1 cellular context compared by ENCODE assay signal in the genomic region with DNA sequence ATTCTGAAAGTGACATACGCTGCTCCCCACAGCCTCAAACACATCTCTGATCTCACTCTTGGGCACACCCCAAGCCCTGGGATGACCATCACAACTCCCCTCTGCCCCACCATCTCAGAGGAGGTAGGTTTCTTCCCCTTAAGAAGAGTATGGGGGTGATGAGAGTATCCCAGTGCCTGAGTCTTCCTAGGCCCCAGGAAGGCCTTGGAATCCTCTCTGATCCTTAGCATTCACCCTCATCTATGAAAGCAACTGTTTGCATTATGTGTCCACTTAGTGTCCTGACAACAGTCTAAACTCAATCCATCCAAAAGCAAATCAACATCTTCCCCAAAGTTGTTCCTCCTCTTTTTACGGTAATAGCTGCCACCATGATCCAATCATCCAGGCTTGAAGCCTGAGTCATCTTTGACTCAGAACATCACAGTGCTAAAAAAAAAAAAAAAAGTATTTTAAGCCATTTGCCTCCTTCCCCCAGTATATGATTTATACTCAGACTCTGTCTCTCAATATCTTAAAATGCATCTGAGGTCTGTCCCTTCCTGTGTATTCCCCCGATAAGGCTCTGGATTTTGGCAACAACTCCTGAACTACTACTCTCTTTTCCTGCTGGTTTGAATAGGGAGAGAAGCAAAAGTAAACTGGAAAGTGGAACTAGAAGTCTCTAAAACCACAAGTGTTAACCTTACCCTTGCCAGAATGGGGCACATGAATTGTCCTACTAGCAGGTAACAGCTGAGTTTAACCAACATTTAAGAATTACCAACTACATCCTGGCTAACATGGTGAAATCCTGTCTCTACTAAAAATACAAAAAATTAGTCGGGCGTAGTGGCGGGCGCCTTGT.
TF ChIP-seq lines count a peak whose summit lies in the region.

No MANE protein-coding gene starts in this region.

TF ChIP-seq in GM12878, 131 proteins besides CTCF, POLR2A, EP300 and RAD21 (continued from another document):
- TF ChIP-seq, protein P1, sequence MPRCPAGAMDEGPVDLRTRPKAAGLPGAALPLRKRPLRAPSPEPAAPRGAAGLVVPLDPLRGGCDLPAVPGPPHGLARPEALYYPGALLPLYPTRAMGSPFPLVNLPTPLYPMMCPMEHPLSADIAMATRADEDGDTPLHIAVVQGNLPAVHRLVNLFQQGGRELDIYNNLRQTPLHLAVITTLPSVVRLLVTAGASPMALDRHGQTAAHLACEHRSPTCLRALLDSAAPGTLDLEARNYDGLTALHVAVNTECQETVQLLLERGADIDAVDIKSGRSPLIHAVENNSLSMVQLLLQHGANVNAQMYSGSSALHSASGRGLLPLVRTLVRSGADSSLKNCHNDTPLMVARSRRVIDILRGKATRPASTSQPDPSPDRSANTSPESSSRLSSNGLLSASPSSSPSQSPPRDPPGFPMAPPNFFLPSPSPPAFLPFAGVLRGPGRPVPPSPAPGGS (IDR thresholded peaks at IDR 0.05; ENCODE audit: borderline replicate concordance, insufficient read depth, low read depth, low read length, poor library complexity, severe bottlenecking): no peak
- TF ChIP-seq, protein P2, sequence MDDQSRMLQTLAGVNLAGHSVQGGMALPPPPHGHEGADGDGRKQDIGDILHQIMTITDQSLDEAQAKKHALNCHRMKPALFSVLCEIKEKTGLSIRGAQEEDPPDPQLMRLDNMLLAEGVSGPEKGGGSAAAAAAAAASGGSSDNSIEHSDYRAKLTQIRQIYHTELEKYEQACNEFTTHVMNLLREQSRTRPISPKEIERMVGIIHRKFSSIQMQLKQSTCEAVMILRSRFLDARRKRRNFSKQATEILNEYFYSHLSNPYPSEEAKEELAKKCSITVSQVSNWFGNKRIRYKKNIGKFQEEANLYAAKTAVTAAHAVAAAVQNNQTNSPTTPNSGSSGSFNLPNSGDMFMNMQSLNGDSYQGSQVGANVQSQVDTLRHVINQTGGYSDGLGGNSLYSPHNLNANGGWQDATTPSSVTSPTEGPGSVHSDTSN (IDR thresholded peaks at IDR 0.05; ENCODE audit: insufficient replicate concordance, low read depth, low read length): no peak
- TF ChIP-seq SREBF1 (IDR thresholded peaks at IDR 0.05; ENCODE audit: low read length) (no peak), ZNF24 (IDR thresholded peaks at IDR 0.05) (no peak), SP1 (IDR thresholded peaks at IDR 0.05; ENCODE audit: low read depth, low read length) (no peak), ZNF217 (IDR thresholded peaks at IDR 0.05) (no peak), WRNIP1 (IDR thresholded peaks at IDR 0.05; ENCODE audit: borderline replicate concordance, low read depth, low read length) (no peak), IKZF1 (conservative IDR thresholded peaks at IDR 0.05) (peak; percentile 81), RFX5 (IDR thresholded peaks at IDR 0.05; ENCODE audit: low read depth, low read length) (no peak), KDM1A (IDR thresholded peaks at IDR 0.05; ENCODE audit: borderline replicate concordance) (no peak), NR2C1 (IDR thresholded peaks at IDR 0.05) (no peak), ZSCAN29 (IDR thresholded peaks at IDR 0.05) (no peak), MEF2B (IDR thresholded peaks at IDR 0.05; ENCODE audit: partially characterized antibody, poor library complexity, severe bottlenecking) (no peak), SREBF2 (IDR thresholded peaks at IDR 0.05; ENCODE audit: low read length) (no peak)
- TF ChIP-seq, protein P3, sequence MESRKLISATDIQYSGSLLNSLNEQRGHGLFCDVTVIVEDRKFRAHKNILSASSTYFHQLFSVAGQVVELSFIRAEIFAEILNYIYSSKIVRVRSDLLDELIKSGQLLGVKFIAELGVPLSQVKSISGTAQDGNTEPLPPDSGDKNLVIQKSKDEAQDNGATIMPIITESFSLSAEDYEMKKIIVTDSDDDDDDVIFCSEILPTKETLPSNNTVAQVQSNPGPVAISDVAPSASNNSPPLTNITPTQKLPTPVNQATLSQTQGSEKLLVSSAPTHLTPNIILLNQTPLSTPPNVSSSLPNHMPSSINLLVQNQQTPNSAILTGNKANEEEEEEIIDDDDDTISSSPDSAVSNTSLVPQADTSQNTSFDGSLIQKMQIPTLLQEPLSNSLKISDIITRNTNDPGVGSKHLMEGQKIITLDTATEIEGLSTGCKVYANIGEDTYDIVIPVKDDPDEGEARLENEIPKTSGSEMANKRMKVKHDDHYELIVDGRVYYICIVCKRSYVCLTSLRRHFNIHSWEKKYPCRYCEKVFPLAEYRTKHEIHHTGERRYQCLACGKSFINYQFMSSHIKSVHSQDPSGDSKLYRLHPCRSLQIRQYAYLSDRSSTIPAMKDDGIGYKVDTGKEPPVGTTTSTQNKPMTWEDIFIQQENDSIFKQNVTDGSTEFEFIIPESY (IDR thresholded peaks at IDR 0.05): no peak
- TF ChIP-seq, protein P4, sequence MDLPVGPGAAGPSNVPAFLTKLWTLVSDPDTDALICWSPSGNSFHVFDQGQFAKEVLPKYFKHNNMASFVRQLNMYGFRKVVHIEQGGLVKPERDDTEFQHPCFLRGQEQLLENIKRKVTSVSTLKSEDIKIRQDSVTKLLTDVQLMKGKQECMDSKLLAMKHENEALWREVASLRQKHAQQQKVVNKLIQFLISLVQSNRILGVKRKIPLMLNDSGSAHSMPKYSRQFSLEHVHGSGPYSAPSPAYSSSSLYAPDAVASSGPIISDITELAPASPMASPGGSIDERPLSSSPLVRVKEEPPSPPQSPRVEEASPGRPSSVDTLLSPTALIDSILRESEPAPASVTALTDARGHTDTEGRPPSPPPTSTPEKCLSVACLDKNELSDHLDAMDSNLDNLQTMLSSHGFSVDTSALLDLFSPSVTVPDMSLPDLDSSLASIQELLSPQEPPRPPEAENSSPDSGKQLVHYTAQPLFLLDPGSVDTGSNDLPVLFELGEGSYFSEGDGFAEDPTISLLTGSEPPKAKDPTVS (IDR thresholded peaks at IDR 0.05; ENCODE audit: low read depth, low read length): no peak
- TF ChIP-seq, protein P5, sequence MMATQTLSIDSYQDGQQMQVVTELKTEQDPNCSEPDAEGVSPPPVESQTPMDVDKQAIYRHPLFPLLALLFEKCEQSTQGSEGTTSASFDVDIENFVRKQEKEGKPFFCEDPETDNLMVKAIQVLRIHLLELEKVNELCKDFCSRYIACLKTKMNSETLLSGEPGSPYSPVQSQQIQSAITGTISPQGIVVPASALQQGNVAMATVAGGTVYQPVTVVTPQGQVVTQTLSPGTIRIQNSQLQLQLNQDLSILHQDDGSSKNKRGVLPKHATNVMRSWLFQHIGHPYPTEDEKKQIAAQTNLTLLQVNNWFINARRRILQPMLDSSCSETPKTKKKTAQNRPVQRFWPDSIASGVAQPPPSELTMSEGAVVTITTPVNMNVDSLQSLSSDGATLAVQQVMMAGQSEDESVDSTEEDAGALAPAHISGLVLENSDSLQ (IDR thresholded peaks at IDR 0.05): peak; percentile 55; the same call in 1 of the 2 replicates
- TF ChIP-seq, protein P6, sequence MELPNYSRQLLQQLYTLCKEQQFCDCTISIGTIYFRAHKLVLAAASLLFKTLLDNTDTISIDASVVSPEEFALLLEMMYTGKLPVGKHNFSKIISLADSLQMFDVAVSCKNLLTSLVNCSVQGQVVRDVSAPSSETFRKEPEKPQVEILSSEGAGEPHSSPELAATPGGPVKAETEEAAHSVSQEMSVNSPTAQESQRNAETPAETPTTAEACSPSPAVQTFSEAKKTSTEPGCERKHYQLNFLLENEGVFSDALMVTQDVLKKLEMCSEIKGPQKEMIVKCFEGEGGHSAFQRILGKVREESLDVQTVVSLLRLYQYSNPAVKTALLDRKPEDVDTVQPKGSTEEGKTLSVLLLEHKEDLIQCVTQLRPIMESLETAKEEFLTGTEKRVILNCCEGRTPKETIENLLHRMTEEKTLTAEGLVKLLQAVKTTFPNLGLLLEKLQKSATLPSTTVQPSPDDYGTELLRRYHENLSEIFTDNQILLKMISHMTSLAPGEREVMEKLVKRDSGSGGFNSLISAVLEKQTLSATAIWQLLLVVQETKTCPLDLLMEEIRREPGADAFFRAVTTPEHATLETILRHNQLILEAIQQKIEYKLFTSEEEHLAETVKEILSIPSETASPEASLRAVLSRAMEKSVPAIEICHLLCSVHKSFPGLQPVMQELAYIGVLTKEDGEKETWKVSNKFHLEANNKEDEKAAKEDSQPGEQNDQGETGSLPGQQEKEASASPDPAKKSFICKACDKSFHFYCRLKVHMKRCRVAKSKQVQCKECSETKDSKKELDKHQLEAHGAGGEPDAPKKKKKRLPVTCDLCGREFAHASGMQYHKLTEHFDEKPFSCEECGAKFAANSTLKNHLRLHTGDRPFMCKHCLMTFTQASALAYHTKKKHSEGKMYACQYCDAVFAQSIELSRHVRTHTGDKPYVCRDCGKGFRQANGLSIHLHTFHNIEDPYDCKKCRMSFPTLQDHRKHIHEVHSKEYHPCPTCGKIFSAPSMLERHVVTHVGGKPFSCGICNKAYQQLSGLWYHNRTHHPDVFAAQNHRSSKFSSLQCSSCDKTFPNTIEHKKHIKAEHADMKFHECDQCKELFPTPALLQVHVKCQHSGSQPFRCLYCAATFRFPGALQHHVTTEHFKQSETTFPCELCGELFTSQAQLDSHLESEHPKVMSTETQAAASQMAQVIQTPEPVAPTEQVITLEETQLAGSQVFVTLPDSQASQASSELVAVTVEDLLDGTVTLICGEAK (IDR thresholded peaks at IDR 0.05; ENCODE audit: borderline replicate concordance): no peak
- TF ChIP-seq, protein P7, sequence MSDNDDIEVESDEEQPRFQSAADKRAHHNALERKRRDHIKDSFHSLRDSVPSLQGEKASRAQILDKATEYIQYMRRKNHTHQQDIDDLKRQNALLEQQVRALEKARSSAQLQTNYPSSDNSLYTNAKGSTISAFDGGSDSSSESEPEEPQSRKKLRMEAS (IDR thresholded peaks at IDR 0.05; ENCODE audit: low read depth, low read length): no peak
- TF ChIP-seq, protein P8, sequence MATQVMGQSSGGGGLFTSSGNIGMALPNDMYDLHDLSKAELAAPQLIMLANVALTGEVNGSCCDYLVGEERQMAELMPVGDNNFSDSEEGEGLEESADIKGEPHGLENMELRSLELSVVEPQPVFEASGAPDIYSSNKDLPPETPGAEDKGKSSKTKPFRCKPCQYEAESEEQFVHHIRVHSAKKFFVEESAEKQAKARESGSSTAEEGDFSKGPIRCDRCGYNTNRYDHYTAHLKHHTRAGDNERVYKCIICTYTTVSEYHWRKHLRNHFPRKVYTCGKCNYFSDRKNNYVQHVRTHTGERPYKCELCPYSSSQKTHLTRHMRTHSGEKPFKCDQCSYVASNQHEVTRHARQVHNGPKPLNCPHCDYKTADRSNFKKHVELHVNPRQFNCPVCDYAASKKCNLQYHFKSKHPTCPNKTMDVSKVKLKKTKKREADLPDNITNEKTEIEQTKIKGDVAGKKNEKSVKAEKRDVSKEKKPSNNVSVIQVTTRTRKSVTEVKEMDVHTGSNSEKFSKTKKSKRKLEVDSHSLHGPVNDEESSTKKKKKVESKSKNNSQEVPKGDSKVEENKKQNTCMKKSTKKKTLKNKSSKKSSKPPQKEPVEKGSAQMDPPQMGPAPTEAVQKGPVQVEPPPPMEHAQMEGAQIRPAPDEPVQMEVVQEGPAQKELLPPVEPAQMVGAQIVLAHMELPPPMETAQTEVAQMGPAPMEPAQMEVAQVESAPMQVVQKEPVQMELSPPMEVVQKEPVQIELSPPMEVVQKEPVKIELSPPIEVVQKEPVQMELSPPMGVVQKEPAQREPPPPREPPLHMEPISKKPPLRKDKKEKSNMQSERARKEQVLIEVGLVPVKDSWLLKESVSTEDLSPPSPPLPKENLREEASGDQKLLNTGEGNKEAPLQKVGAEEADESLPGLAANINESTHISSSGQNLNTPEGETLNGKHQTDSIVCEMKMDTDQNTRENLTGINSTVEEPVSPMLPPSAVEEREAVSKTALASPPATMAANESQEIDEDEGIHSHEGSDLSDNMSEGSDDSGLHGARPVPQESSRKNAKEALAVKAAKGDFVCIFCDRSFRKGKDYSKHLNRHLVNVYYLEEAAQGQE (IDR thresholded peaks at IDR 0.05; ENCODE audit: low read depth, low read length): no peak
- TF ChIP-seq, protein P9, sequence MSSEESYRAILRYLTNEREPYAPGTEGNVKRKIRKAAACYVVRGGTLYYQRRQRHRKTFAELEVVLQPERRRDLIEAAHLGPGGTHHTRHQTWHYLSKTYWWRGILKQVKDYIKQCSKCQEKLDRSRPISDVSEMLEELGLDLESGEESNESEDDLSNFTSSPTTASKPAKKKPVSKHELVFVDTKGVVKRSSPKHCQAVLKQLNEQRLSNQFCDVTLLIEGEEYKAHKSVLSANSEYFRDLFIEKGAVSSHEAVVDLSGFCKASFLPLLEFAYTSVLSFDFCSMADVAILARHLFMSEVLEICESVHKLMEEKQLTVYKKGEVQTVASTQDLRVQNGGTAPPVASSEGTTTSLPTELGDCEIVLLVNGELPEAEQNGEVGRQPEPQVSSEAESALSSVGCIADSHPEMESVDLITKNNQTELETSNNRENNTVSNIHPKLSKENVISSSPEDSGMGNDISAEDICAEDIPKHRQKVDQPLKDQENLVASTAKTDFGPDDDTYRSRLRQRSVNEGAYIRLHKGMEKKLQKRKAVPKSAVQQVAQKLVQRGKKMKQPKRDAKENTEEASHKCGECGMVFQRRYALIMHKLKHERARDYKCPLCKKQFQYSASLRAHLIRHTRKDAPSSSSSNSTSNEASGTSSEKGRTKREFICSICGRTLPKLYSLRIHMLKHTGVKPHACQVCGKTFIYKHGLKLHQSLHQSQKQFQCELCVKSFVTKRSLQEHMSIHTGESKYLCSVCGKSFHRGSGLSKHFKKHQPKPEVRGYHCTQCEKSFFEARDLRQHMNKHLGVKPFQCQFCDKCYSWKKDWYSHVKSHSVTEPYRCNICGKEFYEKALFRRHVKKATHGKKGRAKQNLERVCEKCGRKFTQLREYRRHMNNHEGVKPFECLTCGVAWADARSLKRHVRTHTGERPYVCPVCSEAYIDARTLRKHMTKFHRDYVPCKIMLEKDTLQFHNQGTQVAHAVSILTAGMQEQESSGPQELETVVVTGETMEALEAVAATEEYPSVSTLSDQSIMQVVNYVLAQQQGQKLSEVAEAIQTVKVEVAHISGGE (CRISPR knock-in tag; IDR thresholded peaks at IDR 0.05): no peak
